15 cellular contexts compared by ENCODE assay signal in genomic region chr12:126051611-126052107, GRCh38.
A peak's percentile ranks its signal among the peaks of the same experiment; 100 is the strongest.
DNase-seq lines count a peak whose midpoint lies in the region; ATAC-seq and TF ChIP-seq lines count a peak whose summit lies in the region.
"Had no signal": no experiment of that assay in that cellular context is flagged by ENCODE, and none has a peak within 500 bp of the region (broad histone marks: within the 10 kb centered on the region; RNA-seq: fewer than 3 reads in every experiment).

No MANE protein-coding gene starts in this region.

- H3K79me2 ChIP-seq in smooth muscle cell (ENCODE audit: low read depth) = no peaks in the 10 kb centered on the region

- WGBS in smooth muscle cell (ENCODE audit: low lambda C conversion rate) = 79% methylated on average over 6 of the region's 6 CpGs

- H3K36me3 ChIP-seq in adipocyte (ENCODE audit: control insufficient read depth, insufficient read depth, low read length, severe bottlenecking) (no peaks in the 10 kb centered on the region), smooth muscle cell (ENCODE audit: low read depth) (no peaks in the 10 kb centered on the region)
- H3K36me3 ChIP-seq: thoracic aorta had no signal

- H2AFZ ChIP-seq in smooth muscle cell (ENCODE audit: low read depth) = no peak overlapping the region

- peak; percentile 41 for TF ChIP-seq CTCF in Calu3 (IDR thresholded peaks at IDR 0.05; ENCODE audit: unreplicated experiment)
- no peak for TF ChIP-seq CTCF in smooth muscle cell (IDR thresholded peaks at IDR 0.05; ENCODE audit: borderline replicate concordance, insufficient read depth, poor library complexity, severe bottlenecking)

- no peak overlapping the region for H3K4me3 ChIP-seq in adipocyte (ENCODE audit: low read length)
- H3K4me3 ChIP-seq in smooth muscle cell = no peak overlapping the region
- H3K4me3 ChIP-seq: thoracic aorta had no signal

- CTCF ChIA-PET in Calu3 (lab: Charles Lee) = interaction anchor here (0.5 to 1.3 kb wide), 11 partner anchors 8 to 696 kb away, joined by 3 to 4 read pairs (median 3); no protein-coding TSS in a partner anchor

- H3K27ac Mint-ChIP-seq in Calu3 (ENCODE audit: unreplicated experiment) = peak overlapping the region; percentile 91
- H3K27ac Mint-ChIP-seq: CD4-positive, alpha-beta memory T cell had no signal

- H3K4me2 ChIP-seq in smooth muscle cell = no peak overlapping the region

- intact Hi-C loops in Calu3 (cut with micrococcal nuclease; ENCODE audit: unreplicated experiment) = loop anchor here (1.0 to 10.0 kb wide), 6 partner anchors 68 to 867 kb away; partner anchors contain the start of gene TMEM132B

- no peaks in the 10 kb centered on the region for H3K9me3 ChIP-seq in adipocyte (ENCODE audit: control insufficient read depth, low read length)
- H3K9me3 ChIP-seq in smooth muscle cell (replicated peaks; ENCODE audit: low read depth) = no peaks in the 10 kb centered on the region
- H3K9me3 ChIP-seq: thoracic aorta had no signal

- ATAC-seq in HG03439 (IDR thresholded peaks at IDR 0.05; ENCODE audit: unreplicated experiment) = no peak

- H3K27ac ChIP-seq in smooth muscle cell (ENCODE audit: low read depth) = no peak overlapping the region
- H3K27ac ChIP-seq: thoracic aorta had no signal

- peaks cover 47% of the 10 kb centered on the region for H3K36me3 Mint-ChIP-seq in Calu3 (ENCODE audit: insufficient read depth, unreplicated experiment)
- H3K36me3 Mint-ChIP-seq: CD4-positive, alpha-beta memory T cell had no signal

- H3K4me1 ChIP-seq in adipocyte (ENCODE audit: control insufficient read depth, insufficient read depth, low read length) (no peaks in the 10 kb centered on the region), smooth muscle cell (ENCODE audit: low read depth) (no peaks in the 10 kb centered on the region)

- H3K9me3 Mint-ChIP-seq in Calu3 (ENCODE audit: low read depth, unreplicated experiment) = no peaks in the 10 kb centered on the region

- peak overlapping the region; percentile 75 for H3K4me3 Mint-ChIP-seq in Calu3 (ENCODE audit: low read depth, unreplicated experiment)
- H3K4me3 Mint-ChIP-seq: CD4-positive, alpha-beta memory T cell had no signal

- H3K4me1 Mint-ChIP-seq in Calu3 (ENCODE audit: low read depth, unreplicated experiment) = peaks cover 67% of the 10 kb centered on the region
- H3K4me1 Mint-ChIP-seq: CD4-positive, alpha-beta memory T cell had no signal

- no peak overlapping the region for H3K9ac ChIP-seq in adipocyte (ENCODE audit: low read length)
- no peak overlapping the region for H3K9ac ChIP-seq in smooth muscle cell (ENCODE audit: low read depth)

- DNase-seq in Calu3 (peak; percentile 74), NCI-H1105 treated with DMSO at 0.1 percent for 48 hours (lab: John Stamatoyannopoulos, UW) (peak; percentile 75), adipocyte (ENCODE audit: low read depth) (peak; percentile 1), kidney tubule cell (ENCODE audit: low spot score) (peak; percentile 56), NCI-H2227 treated with DMSO at 0.1 percent for 48 hours (lab: John Stamatoyannopoulos, UW) (no peak), smooth muscle cell (lab: John Stamatoyannopoulos, UW; ENCODE audit: unreplicated experiment) (no peak), HK-2 (ENCODE audit: unreplicated experiment) (no peak)
- DNase-seq: activated CD4-positive, CD25-positive, alpha-beta regulatory T cell treated with anti-CD3 and anti-CD28 coated beads, Interleukin-2, amount 50 U/mL, for 72 hours; activated effector memory CD4-positive, alpha-beta T cell treated with Interleukin-2 at 50 U/mL for 16 hours; CD4-positive, alpha-beta memory T cell; NCI-H187 treated with DMSO at 0.1 percent for 48 hours; posterior cingulate gyrus; SHP77 had no signal

- H3K27me3 Mint-ChIP-seq in Calu3 (ENCODE audit: unreplicated experiment) = no peaks in the 10 kb centered on the region
- H3K27me3 Mint-ChIP-seq: CD4-positive, alpha-beta memory T cell had no signal

- H3K27me3 ChIP-seq in adipocyte (replicated peaks; ENCODE audit: control insufficient read depth, insufficient read depth, low read length) = no peaks in the 10 kb centered on the region
- H3K27me3 ChIP-seq in smooth muscle cell (ENCODE audit: low read depth) = no peaks in the 10 kb centered on the region

- no TSS peak for BruUV-seq in Calu3 (replicated peaks; lab: Mats Ljungman, UMichigan)

- H3F3A ChIP-seq in smooth muscle cell (ENCODE audit: low read depth) = no peaks in the 10 kb centered on the region

- H4K20me1 ChIP-seq in smooth muscle cell (ENCODE audit: low read depth) = no peaks in the 10 kb centered on the region

Comparison
In these comparisons a context has a peak if more than half of its experiments do, and no peak if none do; other contexts are left out.
1. DNase-seq: peak in Calu3 (single experiment), NCI-H1105 treated with DMSO at 0.1 percent for 48 hours (single experiment), adipocyte (single experiment) and kidney tubule cell (single experiment); none in NCI-H2227 treated with DMSO at 0.1 percent for 48 hours (single experiment), smooth muscle cell (single experiment) and HK-2 (single experiment).